Comparison of ENCODE assay signal across 8 cellular contexts in the genomic region with DNA sequence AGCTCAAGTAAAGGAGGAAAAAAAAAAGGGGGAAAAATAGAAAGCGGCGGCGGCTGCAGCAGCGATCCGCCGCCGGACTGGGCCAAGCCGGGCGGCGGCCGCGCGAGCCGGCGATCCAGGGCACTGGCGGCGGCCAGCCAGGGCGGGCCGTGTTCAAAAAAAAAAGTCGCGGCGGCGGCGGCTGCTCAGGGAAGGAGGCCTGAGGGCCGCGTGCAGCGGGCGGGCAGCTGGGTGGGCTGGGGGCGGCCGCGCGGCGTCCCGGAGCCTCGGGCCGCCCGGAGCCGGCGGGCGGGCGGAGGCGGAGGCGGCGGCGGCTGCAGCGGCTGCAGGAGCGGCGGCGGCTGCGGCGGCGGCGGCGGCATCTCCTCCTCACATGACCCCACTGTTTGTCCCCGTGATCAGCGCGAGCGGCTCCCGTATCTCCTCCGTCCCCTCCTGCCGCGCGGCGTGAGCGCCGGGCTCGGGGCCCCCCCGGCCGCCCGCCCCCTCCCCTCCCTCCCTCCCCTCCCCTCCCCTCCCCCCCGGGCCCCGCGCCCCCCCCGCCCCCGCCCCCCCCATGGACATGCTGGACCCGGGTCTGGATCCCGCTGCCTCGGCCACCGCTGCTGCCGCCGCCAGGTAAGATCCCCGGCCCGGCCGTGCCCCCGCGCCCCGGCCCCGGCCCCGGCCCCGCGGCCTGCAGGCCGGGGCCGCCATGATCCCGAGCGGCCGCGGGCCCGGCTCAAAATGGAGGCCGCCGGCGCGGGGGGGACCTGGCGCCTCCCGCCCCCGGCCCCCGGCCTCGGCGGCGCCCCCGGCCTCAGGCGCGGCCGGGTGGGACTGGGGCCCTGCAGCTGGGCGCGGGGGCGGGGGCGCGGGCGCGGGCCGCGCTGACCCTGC. TPM values are rescaled to one million over a fixed set of nuclear protein-coding genes. Genes with fewer than 3 reads are reported as not detected.
A peak's percentile ranks its signal among the peaks of the same experiment; 100 is the strongest.
DNase-seq lines count a peak whose midpoint lies in the region; ATAC-seq, FAIRE-seq and TF ChIP-seq lines count a peak whose summit lies in the region.

Gene USF2, plus strand, starts transcription at position 417 of the 879 bp plus-strand sequence. Its CDS starts 140 bp downstream, at position 557.

- H3K4me3 Mint-ChIP-seq in HFFc6: peak within 1 kb of the TSS; percentile 97

- BruUV-seq in GM12878 (replicated peaks; lab: Mats Ljungman, UMichigan): no TSS peak

- H3K27ac Mint-ChIP-seq in HFFc6: peak within 1 kb of the TSS; percentile 95

- TF ChIP-seq CTCF in HFFc6 (IDR thresholded peaks at IDR 0.05): no peak
- TF ChIP-seq CTCF in GM12878 (IDR thresholded peaks at IDR 0.05 in 2 of 3, conservative IDR thresholded peaks at IDR 0.05 in 1 of 3; ENCODE audit: control insufficient read depth in 2 of 3, extremely low read depth in 1 of 3, insufficient read depth in 1 of 3, low read depth in 3 of 3, low read length in 3 of 3): no peak
- TF ChIP-seq CTCF in hepatocyte (IDR thresholded peaks at IDR 0.05; ENCODE audit: poor library complexity): no peak

- SMC1A ChIA-PET in GM12878 (lab: Charles Lee; ENCODE audit: uncharacterized antibody, unreplicated experiment): interaction anchor here (1.0 to 1.4 kb wide), 2 partner anchors 60 to 78 kb away, joined by 3 read pairs; partner anchors contain the start of gene CD22

- H3K27ac ChIP-seq in GM12878 (ENCODE audit: control insufficient read depth, insufficient read depth) (peak within 1 kb of the TSS; percentile 96), hepatocyte (peak within 1 kb of the TSS; percentile 100)

- peak within 1 kb of the TSS; percentile 60 for H2AFZ ChIP-seq in GM12878 (ENCODE audit: control insufficient read depth, low read depth, low read length)
- H2AFZ ChIP-seq in hepatocyte: peak within 1 kb of the TSS; percentile 96

- H3K36me3 ChIP-seq in ES-I3 (ENCODE audit: insufficient read depth, low read length): peaks cover 2% of the 10 kb centered on the region; the same call in 1 of the 2 replicates
- H3K36me3 ChIP-seq in GM12878 (ENCODE audit: control insufficient read depth in 2 of 2, insufficient read depth in 2 of 2, low read length in 1 of 2): peaks cover 15 to 31% of the 10 kb centered on the region in 2 experiments
- H3K36me3 ChIP-seq in hepatocyte (replicated peaks; ENCODE audit: insufficient read depth, low read depth): no peaks in the 10 kb centered on the region

- no peaks in the 10 kb centered on the region for H3K9me2 ChIP-seq in hepatocyte (replicated peaks; ENCODE audit: insufficient read depth)

- no peak for FAIRE-seq in GM12878 (lab: Jason Lieb, UNC)

- H3K4me2 ChIP-seq in GM12878 (ENCODE audit: control insufficient read depth, insufficient read depth) (peak within 1 kb of the TSS; percentile 92), hepatocyte (peak within 1 kb of the TSS; percentile 99)

- POLR2A ChIA-PET in GM12878 (lab: Charles Lee): interaction anchor here (0.6 to 1.3 kb wide), 7 partner anchors 14 to 328 kb away, joined by 3 to 5 read pairs (median 3); partner anchors contain the start of gene FFAR1

- DNase-seq in HFFc6 (peak; percentile 61), NCI-H1105 (lab: John Stamatoyannopoulos, UW) (peak; percentile 63), T1000 (lab: John Stamatoyannopoulos, UW) (peak; percentile 41), GM12878 (ENCODE audit: low read depth, low spot score) (no peak), hepatocyte (ENCODE audit: low spot score) (peak; percentile 89), renal cortical epithelial cell (ENCODE audit: low read depth) (no peak)

- H3K9me3 ChIP-seq in ES-I3 (ENCODE audit: control insufficient read depth, insufficient read depth, low read length) (no peaks in the 10 kb centered on the region), GM12878 (replicated peaks; ENCODE audit: control insufficient read depth, insufficient read depth, low read length) (no peaks in the 10 kb centered on the region), hepatocyte (ENCODE audit: low read depth) (no peaks in the 10 kb centered on the region)

- peak within 1 kb of the TSS; percentile 91 for H3K9ac ChIP-seq in ES-I3 (ENCODE audit: low read depth, low read length)
- H3K9ac ChIP-seq in GM12878 (ENCODE audit: control insufficient read depth, insufficient read depth, low read length): peak within 1 kb of the TSS; percentile 98

- no peak for TF ChIP-seq POLR2A in GM12878 (IDR thresholded peaks at IDR 0.05; ENCODE audit: low read depth, low read length)

- H3K4me1 ChIP-seq in ES-I3 (ENCODE audit: insufficient read depth, low read length) (no peaks in the 10 kb centered on the region; the same call in 1 of the 2 replicates), GM12878 (ENCODE audit: control insufficient read depth, insufficient read depth, low read length) (peaks cover 17% of the 10 kb centered on the region), hepatocyte (ENCODE audit: insufficient read depth) (peaks cover 12% of the 10 kb centered on the region)

- WGBS in GM12878 (ENCODE audit: insufficient coverage, insufficient replicate concordance, low lambda C conversion rate, missing lambda C conversion rate): 0% methylated on average over 12 of the region's 122 CpGs
- WGBS in hepatocyte (ENCODE audit: low lambda C conversion rate, missing lambda C conversion rate): 2% methylated on average over 37 of the region's 122 CpGs

- intact Hi-C loops in GM12878 (cut with micrococcal nuclease; ENCODE audit: unreplicated experiment): loop anchor here (1.0 to 10.0 kb wide), 3 partner anchors 79 to 226 kb away; partner anchors contain the start of genes FFAR1 and KRTDAP

- ATAC-seq in GM12878: peak; percentile 33
- ATAC-seq in GM19395 (IDR thresholded peaks at IDR 0.05; ENCODE audit: unreplicated experiment): no peak

- RAD21 ChIA-PET in GM12878 (lab: Charles Lee; ENCODE audit: unreplicated experiment): interaction anchor here (0.6 to 1.3 kb wide), 8 partner anchors 31 to 202 kb away, joined by 3 to 9 read pairs (median 3); no protein-coding TSS in a partner anchor

- no peak for TF ChIP-seq EP300 in GM12878 (IDR thresholded peaks at IDR 0.05; ENCODE audit: borderline replicate concordance in 1 of 2, control insufficient read depth in 1 of 2, low read depth in 2 of 2, low read length in 2 of 2)

- in situ Hi-C loops in GM12878 (cut with MboI): no loop called here

- peaks cover 32% of the 10 kb centered on the region for H3K79me2 ChIP-seq in GM12878 (ENCODE audit: control insufficient read depth, insufficient read depth, low read length)
- H3K79me2 ChIP-seq in hepatocyte: peaks cover 34% of the 10 kb centered on the region

- peaks cover 12% of the 10 kb centered on the region for H3K4me1 Mint-ChIP-seq in HFFc6 (ENCODE audit: low read depth)

- H3K9me3 Mint-ChIP-seq in HFFc6: no peaks in the 10 kb centered on the region

- H3K27me3 ChIP-seq in GM12878 (replicated peaks in 1 of 2; ENCODE audit: control insufficient read depth in 2 of 2, insufficient read depth in 2 of 2, low read length in 1 of 2): no peaks in the 10 kb centered on the region
- H3K27me3 ChIP-seq in hepatocyte: no peaks in the 10 kb centered on the region

- TF ChIP-seq RAD21 in GM12878 (IDR thresholded peaks at IDR 0.05; ENCODE audit: insufficient read depth, low read depth, low read length): no peak

- CTCF ChIA-PET in GM12878 (lab: Yijun Ruan, JAX): interaction anchor here (1.1 to 2.8 kb wide), 5 partner anchors 85 to 226 kb away, joined by 3 to 12 read pairs (median 5); no protein-coding TSS in a partner anchor

- peaks cover 7% of the 10 kb centered on the region for H3K27me3 Mint-ChIP-seq in HFFc6 (ENCODE audit: insufficient read depth)

- peaks cover 4% of the 10 kb centered on the region; the same call in 1 of the 2 replicates for H3K36me3 Mint-ChIP-seq in HFFc6 (ENCODE audit: low read depth)

- H3K4me3 ChIP-seq in GM12878 (peak within 1 kb of the TSS; percentile 82), hepatocyte (peak within 1 kb of the TSS; percentile 97)

- H4K20me1 ChIP-seq in GM12878 (ENCODE audit: control insufficient read depth, insufficient read depth) (no peaks in the 10 kb centered on the region), hepatocyte (ENCODE audit: insufficient read depth, poor library complexity, severe bottlenecking) (peaks cover 10% of the 10 kb centered on the region)

TF ChIP-seq in GM12878, 131 proteins besides CTCF, POLR2A, EP300 and RAD21 (continues in another document):
- TF ChIP-seq SPI1 (IDR thresholded peaks at IDR 0.05; ENCODE audit: borderline replicate concordance, insufficient read depth, low read depth, low read length): no peak
- no peak for TF ChIP-seq TCF12 (IDR thresholded peaks at IDR 0.05; ENCODE audit: low read depth, low read length)
- no peak for TF ChIP-seq MXI1 (IDR thresholded peaks at IDR 0.05; ENCODE audit: low read depth, low read length)
- TF ChIP-seq BRCA1 (IDR thresholded peaks at IDR 0.05; ENCODE audit: low read depth, low read length): no peak
- TF ChIP-seq CBFB (IDR thresholded peaks at IDR 0.05; ENCODE audit: low read depth): no peak
- TF ChIP-seq RELA (IDR thresholded peaks at IDR 0.05; ENCODE audit: borderline replicate concordance, partially characterized antibody): no peak
- no peak for TF ChIP-seq RB1 (IDR thresholded peaks at IDR 0.05; ENCODE audit: borderline replicate concordance)
- TF ChIP-seq MEF2B (IDR thresholded peaks at IDR 0.05; ENCODE audit: partially characterized antibody, poor library complexity, severe bottlenecking): no peak

RNA-seq across cellular contexts. Expression of gene USF2, which starts in this region (rescaled TPM):
- total RNA-seq in HFFc6 (2021; fragmentation: NEBNext Ultra II Directional; extraction: Animal tissue kit (Norgen Biotek cat#: 25700)): 10 to 100 TPM; 66.0 to 78.1 (median 71.4) TPM
- 101 and 123 TPM in 2 replicates for total RNA-seq in GM12878 (2013; cell fraction: nucleolus; rRNA removed)
- total RNA-seq in GM12878 (2014; rRNA removed) (80.2 and 94.2 TPM in 2 replicates), GM12878 (2014; rRNA removed; fragmentation: Illumina TruSeq; extraction: Trizol) (49.2 and 62.2 TPM in 2 replicates), GM12878 (2021) (131 and 143 TPM in 2 replicates), hepatocyte (55.6 and 61.4 TPM in 2 replicates), renal cortical epithelial cell (29.2 and 49.7 TPM in 2 replicates)
- polyA plus RNA-seq in GM12878 (2011; ENCODE audit: low read depth): 38.1 TPM
- polyA plus RNA-seq in GM12878 (2011; rRNA removed) (108 and 157 TPM in 2 replicates), GM12878 (2014; fragmentation: Illumina TruSeq; extraction: Trizol) (47.1 and 68.9 TPM in 2 replicates), GM12878 (2014; fragmentation: Nextera tagmentation; extraction: Ambion mirVana) (1 to 10 TPM in 1 of 2 experiments, under 1 TPM in 1; 0.56 to 2.1 TPM), GM12878 (2014; rRNA removed) (131 and 157 TPM in 2 replicates), GM12878 (2016; fragmentation: Nextera tagmentation; extraction: Ambion mirVana) (10 to 100 TPM; 13.4 to 13.6 TPM), hepatocyte (30.2 and 35.0 TPM in 2 replicates)
- 108 and 167 TPM in 2 replicates for polyA plus RNA-seq in GM12878 (2011; cell fraction: cytosol; rRNA removed)
- 228 and 254 TPM in 2 replicates for polyA plus RNA-seq in GM12878 (2011; cell fraction: nucleus; rRNA removed)
- 133 and 151 TPM in 2 replicates for polyA plus RNA-seq in GM12878 (2012)
- 84.5 and 85.5 TPM in 2 replicates for polyA minus RNA-seq in GM12878 (2011; rRNA and poly(A)+ RNA removed)
- 46.8 and 58.7 TPM in 2 replicates for polyA minus RNA-seq in GM12878 (2011; cell fraction: cytosol; rRNA and poly(A)+ RNA removed)
- polyA minus RNA-seq in GM12878 (2011; cell fraction: nucleus; rRNA and poly(A)+ RNA removed): 33.0 and 57.6 TPM in 2 replicates

Comparison
In these comparisons a context has a peak if more than half of its experiments do, and no peak if none do; other contexts are left out.
1. DNase-seq: peak in HFFc6 (single experiment), NCI-H1105 (single experiment), T1000 (single experiment) and hepatocyte (single experiment); none in GM12878 (single experiment) and renal cortical epithelial cell (single experiment).